In the genomic region with DNA sequence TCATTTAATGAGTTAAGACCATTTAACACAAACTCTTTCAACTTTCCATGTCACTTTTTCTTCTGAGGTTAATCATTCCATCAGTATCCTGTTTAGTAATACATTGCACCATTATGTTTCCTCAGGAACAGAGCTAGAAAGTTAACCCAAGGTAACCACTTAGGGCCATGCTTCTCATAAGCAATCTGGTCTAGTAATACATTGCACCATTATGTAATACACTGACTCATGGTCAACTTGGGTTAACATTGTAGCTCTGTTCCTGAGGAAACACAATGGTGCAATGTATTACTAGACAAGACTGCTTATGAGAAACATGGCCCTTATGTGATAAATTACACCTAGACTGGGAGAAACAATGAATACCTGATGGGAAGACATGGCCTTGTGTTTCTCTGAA, we compare ENCODE assay signal across 1 cellular context.
TF ChIP-seq lines count a peak whose summit lies in the region.

No MANE protein-coding gene starts in this region.

TF ChIP-seq in K562, 482 proteins besides CTCF, POLR2A, EP300 and RAD21:
- TF ChIP-seq CEBPG (CRISPR knock-in tag; IDR thresholded peaks at IDR 0.05) (no peak), CEBPG (tag; conservative IDR thresholded peaks at IDR 0.05 in 1 of 2, IDR thresholded peaks at IDR 0.05 in 1 of 2) (0 out of 4 replicates have a peak, but pooled peaks of 1 of the 2 experiments have one; percentile 14), SUPT5H (IDR thresholded peaks at IDR 0.05) (0 out of 2 replicates have a peak, but pooled peaks have one; percentile 7), RBM17 (IDR thresholded peaks at IDR 0.05; ENCODE audit: borderline replicate concordance, low read depth, low read length) (no peak)
